In the genomic region with DNA sequence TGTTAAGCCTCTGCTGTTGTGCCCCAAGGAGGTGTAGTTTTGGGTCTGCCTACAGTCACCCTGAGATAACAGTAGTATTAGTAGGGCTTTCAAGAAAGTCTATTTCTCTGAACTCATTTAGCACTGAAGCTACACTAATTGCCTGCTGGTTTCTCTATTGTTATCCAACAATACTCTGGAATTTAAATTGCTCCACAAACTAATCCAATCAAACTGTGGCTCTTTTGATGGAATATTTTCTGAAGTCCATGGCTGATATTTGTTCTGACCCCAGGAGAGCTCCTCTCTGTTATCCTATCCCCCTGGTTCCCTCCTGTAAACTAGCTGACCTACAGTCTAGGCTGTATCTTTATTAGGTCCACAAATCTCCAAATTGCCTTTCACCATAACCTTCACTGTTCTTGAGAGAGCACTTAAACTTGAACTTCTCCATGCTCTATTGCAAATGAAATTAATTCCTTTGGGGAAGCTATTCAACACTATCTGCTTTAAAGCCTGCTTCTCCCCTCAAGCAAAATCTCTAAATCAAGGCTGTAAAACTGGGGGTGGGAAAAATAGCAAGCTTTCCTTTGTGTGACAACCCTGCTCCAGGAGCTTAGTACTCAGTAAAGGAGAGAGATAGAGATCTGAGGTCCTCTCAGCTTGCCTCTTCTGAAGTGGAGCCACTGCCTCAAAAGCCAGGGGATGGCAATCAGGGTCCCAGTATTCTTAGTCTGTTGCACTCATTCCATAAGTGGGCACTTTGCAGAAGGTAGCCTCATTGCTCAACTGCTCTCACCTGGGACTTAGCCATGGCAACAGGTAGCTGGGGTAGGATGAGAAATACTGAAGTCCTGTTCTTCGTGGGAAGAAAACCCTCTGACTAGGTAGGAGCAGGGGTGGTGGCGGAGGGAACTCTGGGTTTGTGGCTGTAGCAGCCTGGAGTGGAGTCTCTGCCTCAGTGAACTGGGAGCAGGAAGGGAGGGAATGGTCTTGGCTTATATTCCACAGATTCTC, we compare ENCODE assay signal across 2 cellular contexts.
TF ChIP-seq lines count a peak whose summit lies in the region.

No MANE protein-coding gene starts in this region.

TF ChIP-seq in GM23338, 12 proteins besides CTCF, POLR2A, EP300 and RAD21 (continued from another document and continues in another):
- TF ChIP-seq, protein P1, sequence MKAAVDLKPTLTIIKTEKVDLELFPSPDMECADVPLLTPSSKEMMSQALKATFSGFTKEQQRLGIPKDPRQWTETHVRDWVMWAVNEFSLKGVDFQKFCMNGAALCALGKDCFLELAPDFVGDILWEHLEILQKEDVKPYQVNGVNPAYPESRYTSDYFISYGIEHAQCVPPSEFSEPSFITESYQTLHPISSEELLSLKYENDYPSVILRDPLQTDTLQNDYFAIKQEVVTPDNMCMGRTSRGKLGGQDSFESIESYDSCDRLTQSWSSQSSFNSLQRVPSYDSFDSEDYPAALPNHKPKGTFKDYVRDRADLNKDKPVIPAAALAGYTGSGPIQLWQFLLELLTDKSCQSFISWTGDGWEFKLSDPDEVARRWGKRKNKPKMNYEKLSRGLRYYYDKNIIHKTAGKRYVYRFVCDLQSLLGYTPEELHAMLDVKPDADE (IDR thresholded peaks at IDR 0.05): no peak
- TF ChIP-seq NANOG (IDR thresholded peaks at IDR 0.05; ENCODE audit: borderline replicate concordance): no peak
- no peak for TF ChIP-seq STAT1 (IDR thresholded peaks at IDR 0.05; ENCODE audit: unreplicated experiment)
- TF ChIP-seq JUNB (IDR thresholded peaks at IDR 0.05; ENCODE audit: unreplicated experiment): no peak
- no peak for TF ChIP-seq ZNF331 (CRISPR knock-in tag; IDR thresholded peaks at IDR 0.05; ENCODE audit: low read depth)
- TF ChIP-seq, protein P2, sequence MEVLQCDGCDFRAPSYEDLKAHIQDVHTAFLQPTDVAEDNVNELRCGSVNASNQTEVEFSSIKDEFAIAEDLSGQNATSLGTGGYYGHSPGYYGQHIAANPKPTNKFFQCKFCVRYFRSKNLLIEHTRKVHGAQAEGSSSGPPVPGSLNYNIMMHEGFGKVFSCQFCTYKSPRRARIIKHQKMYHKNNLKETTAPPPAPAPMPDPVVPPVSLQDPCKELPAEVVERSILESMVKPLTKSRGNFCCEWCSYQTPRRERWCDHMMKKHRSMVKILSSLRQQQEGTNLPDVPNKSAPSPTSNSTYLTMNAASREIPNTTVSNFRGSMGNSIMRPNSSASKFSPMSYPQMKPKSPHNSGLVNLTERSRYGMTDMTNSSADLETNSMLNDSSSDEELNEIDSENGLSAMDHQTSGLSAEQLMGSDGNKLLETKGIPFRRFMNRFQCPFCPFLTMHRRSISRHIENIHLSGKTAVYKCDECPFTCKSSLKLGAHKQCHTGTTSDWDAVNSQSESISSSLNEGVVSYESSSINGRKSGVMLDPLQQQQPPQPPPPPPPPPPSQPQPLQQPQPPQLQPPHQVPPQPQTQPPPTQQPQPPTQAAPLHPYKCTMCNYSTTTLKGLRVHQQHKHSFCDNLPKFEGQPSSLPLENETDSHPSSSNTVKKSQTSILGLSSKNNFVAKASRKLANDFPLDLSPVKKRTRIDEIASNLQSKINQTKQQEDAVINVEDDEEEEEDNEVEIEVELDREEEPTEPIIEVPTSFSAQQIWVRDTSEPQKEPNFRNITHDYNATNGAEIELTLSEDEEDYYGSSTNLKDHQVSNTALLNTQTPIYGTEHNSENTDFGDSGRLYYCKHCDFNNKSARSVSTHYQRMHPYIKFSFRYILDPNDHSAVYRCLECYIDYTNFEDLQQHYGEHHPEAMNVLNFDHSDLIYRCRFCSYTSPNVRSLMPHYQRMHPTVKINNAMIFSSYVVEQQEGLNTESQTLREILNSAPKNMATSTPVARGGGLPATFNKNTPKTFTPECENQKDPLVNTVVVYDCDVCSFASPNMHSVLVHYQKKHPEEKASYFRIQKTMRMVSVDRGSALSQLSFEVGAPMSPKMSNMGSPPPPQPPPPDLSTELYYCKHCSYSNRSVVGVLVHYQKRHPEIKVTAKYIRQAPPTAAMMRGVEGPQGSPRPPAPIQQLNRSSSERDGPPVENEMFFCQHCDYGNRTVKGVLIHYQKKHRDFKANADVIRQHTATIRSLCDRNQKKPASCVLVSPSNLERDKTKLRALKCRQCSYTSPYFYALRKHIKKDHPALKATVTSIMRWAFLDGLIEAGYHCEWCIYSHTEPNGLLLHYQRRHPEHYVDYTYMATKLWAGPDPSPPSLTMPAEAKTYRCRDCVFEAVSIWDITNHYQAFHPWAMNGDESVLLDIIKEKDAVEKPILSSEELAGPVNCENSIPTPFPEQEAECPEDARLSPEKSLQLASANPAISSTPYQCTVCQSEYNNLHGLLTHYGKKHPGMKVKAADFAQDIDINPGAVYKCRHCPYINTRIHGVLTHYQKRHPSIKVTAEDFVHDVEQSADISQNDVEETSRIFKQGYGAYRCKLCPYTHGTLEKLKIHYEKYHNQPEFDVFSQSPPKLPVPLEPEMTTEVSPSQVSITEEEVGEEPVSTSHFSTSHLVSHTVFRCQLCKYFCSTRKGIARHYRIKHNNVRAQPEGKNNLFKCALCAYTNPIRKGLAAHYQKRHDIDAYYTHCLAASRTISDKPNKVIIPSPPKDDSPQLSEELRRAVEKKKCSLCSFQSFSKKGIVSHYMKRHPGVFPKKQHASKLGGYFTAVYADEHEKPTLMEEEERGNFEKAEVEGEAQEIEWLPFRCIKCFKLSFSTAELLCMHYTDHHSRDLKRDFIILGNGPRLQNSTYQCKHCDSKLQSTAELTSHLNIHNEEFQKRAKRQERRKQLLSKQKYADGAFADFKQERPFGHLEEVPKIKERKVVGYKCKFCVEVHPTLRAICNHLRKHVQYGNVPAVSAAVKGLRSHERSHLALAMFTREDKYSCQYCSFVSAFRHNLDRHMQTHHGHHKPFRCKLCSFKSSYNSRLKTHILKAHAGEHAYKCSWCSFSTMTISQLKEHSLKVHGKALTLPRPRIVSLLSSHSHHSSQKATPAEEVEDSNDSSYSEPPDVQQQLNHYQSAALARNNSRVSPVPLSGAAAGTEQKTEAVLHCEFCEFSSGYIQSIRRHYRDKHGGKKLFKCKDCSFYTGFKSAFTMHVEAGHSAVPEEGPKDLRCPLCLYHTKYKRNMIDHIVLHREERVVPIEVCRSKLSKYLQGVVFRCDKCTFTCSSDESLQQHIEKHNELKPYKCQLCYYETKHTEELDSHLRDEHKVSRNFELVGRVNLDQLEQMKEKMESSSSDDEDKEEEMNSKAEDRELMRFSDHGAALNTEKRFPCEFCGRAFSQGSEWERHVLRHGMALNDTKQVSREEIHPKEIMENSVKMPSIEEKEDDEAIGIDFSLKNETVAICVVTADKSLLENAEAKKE (CRISPR knock-in tag; IDR thresholded peaks at IDR 0.05): no peak

TF ChIP-seq in H1, 55 proteins besides CTCF, POLR2A, EP300 and RAD21 (continued from another document):
- TF ChIP-seq SIRT6 (IDR thresholded peaks at IDR 0.05; ENCODE audit: low read length): no peak
- TF ChIP-seq TCF12 (IDR thresholded peaks at IDR 0.05; ENCODE audit: low read depth, low read length): no peak
